In genomic region chr17:4492762-4493561, GRCh38 we compare ENCODE assay signal across 8 cellular contexts. TPM values are rescaled to one million over a fixed set of nuclear protein-coding genes. Genes with fewer than 3 reads are reported as not detected.
A peak's percentile ranks its signal among the peaks of the same experiment; 100 is the strongest.
DNase-seq lines count a peak whose midpoint lies in the region; ATAC-seq and TF ChIP-seq lines count a peak whose summit lies in the region.

No MANE protein-coding gene starts in this region.

- DNase-seq in EH (ENCODE audit: low read depth) = peak; percentile 53
- DNase-seq in MM.1S = peak; percentile 48
- peak; percentile 31 for DNase-seq in middle frontal gyrus (ENCODE audit: extremely low spot score, low spot score)

- peaks cover 27% of the 10 kb centered on the region for H3K4me1 Mint-ChIP-seq in brain

- H4K20me1 ChIP-seq in MM.1S (ENCODE audit: insufficient read depth, low read length) = no peaks in the 10 kb centered on the region

- peak overlapping the region in 4 of 5 experiments; percentile 31 to 60 (median 46) for H3K4me3 Mint-ChIP-seq in brain

- no peak overlapping the region for H3K4me2 ChIP-seq in MM.1S (ENCODE audit: low read depth, low read length)

- no peaks in the 10 kb centered on the region for H3K36me3 ChIP-seq in MM.1S (replicated peaks; ENCODE audit: insufficient read depth, low read length)

- no peak overlapping the region for H3K9ac ChIP-seq in MM.1S (ENCODE audit: low read length)

- no peak overlapping the region for H3K4me3 ChIP-seq in MM.1S (ENCODE audit: low read length)

- H3K9me3 Mint-ChIP-seq in brain = peaks cover 0 to 16% (median 0%) of the 10 kb centered on the region in 5 experiments

- peaks cover 17% of the 10 kb centered on the region for H3K4me1 ChIP-seq in MM.1S (ENCODE audit: low read length)

- ATAC-seq in HG03354 (IDR thresholded peaks at IDR 0.05; ENCODE audit: poor library complexity, severe bottlenecking, unreplicated experiment) = no peak
- ATAC-seq in GM19452 (IDR thresholded peaks at IDR 0.05; ENCODE audit: unreplicated experiment) = no peak
- no peak for ATAC-seq in GM19035 (IDR thresholded peaks at IDR 0.05; ENCODE audit: unreplicated experiment)
- no peak for ATAC-seq in HG02938 (IDR thresholded peaks at IDR 0.05; ENCODE audit: unreplicated experiment)

- H3K9me2 ChIP-seq in MM.1S (replicated peaks; ENCODE audit: insufficient read depth, low read length) = no peaks in the 10 kb centered on the region

- H2AFZ ChIP-seq in MM.1S (ENCODE audit: low read length) = no peak overlapping the region

- H3K27me3 Mint-ChIP-seq in brain = peaks cover 21% of the 10 kb centered on the region

- no peaks in the 10 kb centered on the region for H3K79me2 ChIP-seq in MM.1S (ENCODE audit: low read length)

- H3K27ac ChIP-seq in MM.1S (ENCODE audit: low read length) = no peak overlapping the region

- no peaks in the 10 kb centered on the region for H3K36me3 Mint-ChIP-seq in brain

- H3F3A ChIP-seq in MM.1S (ENCODE audit: insufficient read depth, low read length) = peaks cover 16% of the 10 kb centered on the region

- TF ChIP-seq CTCF in MM.1S (IDR thresholded peaks at IDR 0.05; ENCODE audit: low read length) = no peak
- no peak for TF ChIP-seq CTCF in brain (conservative IDR thresholded peaks at IDR 0.05)

- no peaks in the 10 kb centered on the region for H3K9me3 ChIP-seq in MM.1S (replicated peaks; ENCODE audit: insufficient read depth, low read length)

- no peaks in the 10 kb centered on the region; the same call in 1 of the 2 replicates for H3K27me3 ChIP-seq in MM.1S (replicated peaks; ENCODE audit: insufficient read depth, low read length)

- peak overlapping the region; percentile 16 to 98 (median 71) for H3K27ac Mint-ChIP-seq in brain

RNA-seq across cellular contexts. Expression of gene SPNS2, which starts 5.7 kb away (rescaled TPM):
- polyA plus RNA-seq in brain (ENCODE audit: insufficient read depth, low read depth, low replicate concordance) = 17.9 TPM

RNA-seq across cellular contexts. Expression of gene SPNS3, which starts 59.2 kb away (rescaled TPM):
- polyA plus RNA-seq in brain (ENCODE audit: insufficient read depth, low read depth, low replicate concordance) = 0.41 TPM
